In genomic region chrX:78650906-78651437, GRCh38 we compare ENCODE assay signal across 7 cellular contexts. TPM values are rescaled to one million over a fixed set of nuclear protein-coding genes. Genes with fewer than 3 reads are reported as not detected.
DNase-seq lines count a peak whose midpoint lies in the region; ATAC-seq lines count a peak whose summit lies in the region.

No MANE protein-coding gene starts in this region.

- no peak overlapping the region for H3K4ac ChIP-seq in neuronal stem cell (ENCODE audit: low read length)

- no peak overlapping the region for H3K23ac ChIP-seq in neuronal stem cell (ENCODE audit: low read depth, low read length, poor library complexity)

- H2BK15ac ChIP-seq in neuronal stem cell (ENCODE audit: low read length), result no peak overlapping the region

- no peaks in the 10 kb centered on the region for H3K9me3 ChIP-seq in neuronal stem cell (replicated peaks in 1 of 2; ENCODE audit: control insufficient read depth in 2 of 2, insufficient read depth in 1 of 2, low read depth in 1 of 2, low read length in 2 of 2)

- no peak overlapping the region for H2AK5ac ChIP-seq in neuronal stem cell (ENCODE audit: low read depth, low read length)

- H3K4me3 Mint-ChIP-seq in naive thymus-derived CD8-positive, alpha-beta T cell, result peak overlapping the region in 9 of 10 donors; percentile 21 to 82 (median 69)

- intact Hi-C loops in posterior cingulate gyrus (cut with DNase I), result no loop called here

- H2AFZ ChIP-seq in neuronal stem cell (ENCODE audit: low read length), result no peak overlapping the region

- no peak overlapping the region for H4K91ac ChIP-seq in neuronal stem cell (ENCODE audit: low read depth, low read length, poor library complexity)

- peak; percentile 77 for ATAC-seq in GM19025 (IDR thresholded peaks at IDR 0.05; ENCODE audit: low read depth, unreplicated experiment)
- peak; percentile 75 for ATAC-seq in HG02943 (IDR thresholded peaks at IDR 0.05; ENCODE audit: low read depth, unreplicated experiment)
- ATAC-seq in naive thymus-derived CD8-positive, alpha-beta T cell, result peak; percentile 44 to 60

- no peak overlapping the region for H4K8ac ChIP-seq in neuronal stem cell (ENCODE audit: low read depth, low read length)

- H3K14ac ChIP-seq in neuronal stem cell (ENCODE audit: low read length), result no peak overlapping the region

- H2BK12ac ChIP-seq in neuronal stem cell (ENCODE audit: low read length), result no peak overlapping the region

- no peaks in the 10 kb centered on the region for H3K4me1 ChIP-seq in neuronal stem cell (ENCODE audit: control insufficient read depth in 2 of 2, insufficient read depth in 1 of 2, low read depth in 1 of 2, low read length in 2 of 2)

- H3K27me3 ChIP-seq in neuronal stem cell (ENCODE audit: control insufficient read depth in 3 of 3, insufficient read depth in 3 of 3, low read depth in 1 of 3, low read length in 3 of 3), result no peaks in the 10 kb centered on the region

- WGBS in neuronal stem cell (ENCODE audit: extremely low coverage in 2 of 2, insufficient read length in 2 of 2, insufficient replicate concordance in 1 of 2), 2 donors, result no CpG with 5 or more reads among the region's 5 CpGs

- no peaks in the 10 kb centered on the region for H3K27me3 Mint-ChIP-seq in naive thymus-derived CD8-positive, alpha-beta T cell

- no peaks in the 10 kb centered on the region for H3K79me1 ChIP-seq in neuronal stem cell (ENCODE audit: low read depth, low read length)

- peak overlapping the region in 5 of 10 donors; percentile 5 to 89 (median 29) for H3K27ac Mint-ChIP-seq in naive thymus-derived CD8-positive, alpha-beta T cell

- H2BK120ac ChIP-seq in neuronal stem cell (ENCODE audit: low read depth, low read length), result no peak overlapping the region

- H3K9me3 Mint-ChIP-seq in naive thymus-derived CD8-positive, alpha-beta T cell, result peaks cover 0 to 4% (median 0%) of the 10 kb centered on the region in 9 donors

- no peak overlapping the region for H3K4me3 ChIP-seq in neuronal stem cell (ENCODE audit: low read length in 2 of 2)

- no peak overlapping the region for H2BK5ac ChIP-seq in neuronal stem cell (ENCODE audit: low read length)

- POLR2A ChIA-PET in naive thymus-derived CD8-positive, alpha-beta T cell (lab: Charles Lee), result no interaction called here

- H3K36me3 ChIP-seq in neuronal stem cell (replicated peaks in 1 of 2; ENCODE audit: control insufficient read depth in 2 of 2, insufficient read depth in 2 of 2, low read length in 2 of 2), result no peaks in the 10 kb centered on the region

- peaks cover 10 to 30% (median 21%) of the 10 kb centered on the region in 4 donors for H3K4me1 Mint-ChIP-seq in naive thymus-derived CD8-positive, alpha-beta T cell

- H3K18ac ChIP-seq in neuronal stem cell (ENCODE audit: low read length), result no peak overlapping the region

- peak; percentile 86 for DNase-seq in SIG-M5 treated with dmso at 0.1 percent for 504 hours (lab: John Stamatoyannopoulos, UW; ENCODE audit: unreplicated experiment)
- DNase-seq in naive thymus-derived CD8-positive, alpha-beta T cell, result peak in 3 of 10 donors; percentile 19 to 39 (median 25)
- DNase-seq in posterior cingulate gyrus, result no peak
- no peak for DNase-seq in RKO (ENCODE audit: low spot score)
- DNase-seq in neuronal stem cell (ENCODE audit: low spot score), result no peak

- no peak overlapping the region for H3K4me2 ChIP-seq in neuronal stem cell (ENCODE audit: insufficient read depth, low read length, poor library complexity, severe bottlenecking)

- H3K36me3 Mint-ChIP-seq in naive thymus-derived CD8-positive, alpha-beta T cell, result peaks cover 0 to 3% (median 0%) of the 10 kb centered on the region in 3 donors

- H3K9ac ChIP-seq in neuronal stem cell (ENCODE audit: low read depth, low read length, poor library complexity), result no peak overlapping the region

- H3K27ac ChIP-seq in neuronal stem cell (replicated peaks; ENCODE audit: low read length), result no peak overlapping the region

RNA-seq across cellular contexts. Expression of gene RTL3, which starts 8.2 kb away (rescaled TPM):
- total RNA-seq in naive thymus-derived CD8-positive, alpha-beta T cell, result not detected
- polyA plus RNA-seq in naive thymus-derived CD8-positive, alpha-beta T cell, result not detected
- polyA plus RNA-seq in neuronal stem cell (2013, experiment 1 of 2), result not detected
- polyA plus RNA-seq in neuronal stem cell (2013, experiment 2 of 2), result not detected
